Comparison of ENCODE assay signal across 1 cellular context in the genomic region with DNA sequence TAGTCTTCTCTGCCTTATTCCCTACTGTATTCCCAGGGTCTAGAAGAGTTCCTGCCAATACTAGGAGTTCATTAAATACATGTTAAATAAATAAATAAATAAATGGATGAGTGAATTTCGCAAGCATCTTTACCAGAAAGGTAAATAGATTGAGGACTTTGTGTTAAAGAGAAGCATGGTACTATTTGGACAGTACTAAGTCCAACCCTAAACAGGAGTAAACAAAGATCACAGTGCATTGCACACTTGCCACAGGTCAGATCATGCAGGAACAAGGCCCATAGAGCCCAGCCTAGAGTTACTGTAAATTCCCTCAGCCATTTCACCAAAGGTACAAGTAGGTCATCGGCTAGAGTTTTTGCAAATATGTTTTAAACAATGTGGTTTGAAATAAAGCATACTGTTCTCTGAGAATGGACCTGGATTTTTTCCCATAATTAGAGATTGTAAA.
A peak's percentile ranks its signal among the peaks of the same experiment; 100 is the strongest.
TF ChIP-seq lines count a peak whose summit lies in the region.

No MANE protein-coding gene starts in this region.

TF ChIP-seq in HepG2, 621 proteins besides CTCF, POLR2A, EP300 and RAD21 (continues in another document):
- TF ChIP-seq STAT5B (CRISPR knock-in tag; IDR thresholded peaks at IDR 0.05) (no peak), TCF7 (IDR thresholded peaks at IDR 0.05; ENCODE audit: low read depth) (peak; percentile 73), PRMT3 (CRISPR knock-in tag; IDR thresholded peaks at IDR 0.05; ENCODE audit: borderline replicate concordance, low read depth) (no peak), MBD4 (IDR thresholded peaks at IDR 0.05; ENCODE audit: borderline replicate concordance, low read length) (peak; percentile 33; the same call in 1 of the 2 replicates), ZNF30 (CRISPR knock-in tag; IDR thresholded peaks at IDR 0.05) (no peak), NCOA1 (CRISPR knock-in tag; IDR thresholded peaks at IDR 0.05) (peak; percentile 50; the same call in 1 of the 2 replicates), SMC3 (IDR thresholded peaks at IDR 0.05; ENCODE audit: low read length) (peak; percentile 25; the same call in 1 of the 2 replicates), NR2F6 (IDR thresholded peaks at IDR 0.05) (peak; percentile 81), NR2F6 (CRISPR knock-in tag; IDR thresholded peaks at IDR 0.05) (peak; percentile 78), ZMYM3 (CRISPR knock-in tag; IDR thresholded peaks at IDR 0.05) (peak; percentile 77), MTA1 (CRISPR knock-in tag; IDR thresholded peaks at IDR 0.05; ENCODE audit: borderline replicate concordance) (no peak; the same call in 1 of the 2 replicates), ZSCAN20 (CRISPR knock-in tag; IDR thresholded peaks at IDR 0.05; ENCODE audit: borderline replicate concordance) (no peak), ELF3 (CRISPR knock-in tag; IDR thresholded peaks at IDR 0.05) (peak; percentile 74), CHD2 (IDR thresholded peaks at IDR 0.05; ENCODE audit: low read depth, low read length) (no peak), NRL (CRISPR knock-in tag; IDR thresholded peaks at IDR 0.05; ENCODE audit: borderline replicate concordance) (no peak), NCOA2 (CRISPR knock-in tag; IDR thresholded peaks at IDR 0.05) (peak; percentile 92), ZFP41 (CRISPR knock-in tag; IDR thresholded peaks at IDR 0.05; ENCODE audit: borderline replicate concordance) (no peak), MIER3 (CRISPR knock-in tag; IDR thresholded peaks at IDR 0.05; ENCODE audit: borderline replicate concordance) (peak; percentile 78; the same call in 1 of the 2 replicates), ZNF556 (CRISPR knock-in tag; IDR thresholded peaks at IDR 0.05; ENCODE audit: borderline replicate concordance) (peak; percentile 28; the same call in 1 of the 2 replicates), ETV6 (CRISPR knock-in tag; conservative IDR thresholded peaks at IDR 0.05) (no peak), ZNF660 (CRISPR knock-in tag; IDR thresholded peaks at IDR 0.05; ENCODE audit: borderline replicate concordance, low read depth) (no peak), ZNF747 (CRISPR knock-in tag; IDR thresholded peaks at IDR 0.05; ENCODE audit: borderline replicate concordance) (0 out of 2 replicates have a peak, but pooled peaks have one; percentile 38), CREM (IDR thresholded peaks at IDR 0.05) (peak; percentile 79), CREM (CRISPR knock-in tag; IDR thresholded peaks at IDR 0.05) (no peak), BORCS8-MEF2B (CRISPR knock-in tag; IDR thresholded peaks at IDR 0.05) (no peak), ZNF737 (CRISPR knock-in tag; IDR thresholded peaks at IDR 0.05; ENCODE audit: borderline replicate concordance) (no peak), ZNF572 (CRISPR knock-in tag; IDR thresholded peaks at IDR 0.05) (no peak), ZNF83 (CRISPR knock-in tag; IDR thresholded peaks at IDR 0.05; ENCODE audit: borderline replicate concordance) (no peak), PITX1 (CRISPR knock-in tag; IDR thresholded peaks at IDR 0.05) (peak; percentile 68; the same call in 1 of the 2 replicates), FIP1L1 (IDR thresholded peaks at IDR 0.05; ENCODE audit: borderline replicate concordance, insufficient read depth, low read depth, low read length) (no peak), ARNT2 (CRISPR knock-in tag; IDR thresholded peaks at IDR 0.05; ENCODE audit: low read depth) (no peak), ZNF792 (CRISPR knock-in tag; IDR thresholded peaks at IDR 0.05) (peak; percentile 59; the same call in 1 of the 2 replicates)
- TF ChIP-seq, protein P1, sequence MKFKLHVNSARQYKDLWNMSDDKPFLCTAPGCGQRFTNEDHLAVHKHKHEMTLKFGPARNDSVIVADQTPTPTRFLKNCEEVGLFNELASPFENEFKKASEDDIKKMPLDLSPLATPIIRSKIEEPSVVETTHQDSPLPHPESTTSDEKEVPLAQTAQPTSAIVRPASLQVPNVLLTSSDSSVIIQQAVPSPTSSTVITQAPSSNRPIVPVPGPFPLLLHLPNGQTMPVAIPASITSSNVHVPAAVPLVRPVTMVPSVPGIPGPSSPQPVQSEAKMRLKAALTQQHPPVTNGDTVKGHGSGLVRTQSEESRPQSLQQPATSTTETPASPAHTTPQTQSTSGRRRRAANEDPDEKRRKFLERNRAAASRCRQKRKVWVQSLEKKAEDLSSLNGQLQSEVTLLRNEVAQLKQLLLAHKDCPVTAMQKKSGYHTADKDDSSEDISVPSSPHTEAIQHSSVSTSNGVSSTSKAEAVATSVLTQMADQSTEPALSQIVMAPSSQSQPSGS (CRISPR knock-in tag; IDR thresholded peaks at IDR 0.05): peak; percentile 64; the same call in 1 of the 2 replicates
- TF ChIP-seq, protein P2, sequence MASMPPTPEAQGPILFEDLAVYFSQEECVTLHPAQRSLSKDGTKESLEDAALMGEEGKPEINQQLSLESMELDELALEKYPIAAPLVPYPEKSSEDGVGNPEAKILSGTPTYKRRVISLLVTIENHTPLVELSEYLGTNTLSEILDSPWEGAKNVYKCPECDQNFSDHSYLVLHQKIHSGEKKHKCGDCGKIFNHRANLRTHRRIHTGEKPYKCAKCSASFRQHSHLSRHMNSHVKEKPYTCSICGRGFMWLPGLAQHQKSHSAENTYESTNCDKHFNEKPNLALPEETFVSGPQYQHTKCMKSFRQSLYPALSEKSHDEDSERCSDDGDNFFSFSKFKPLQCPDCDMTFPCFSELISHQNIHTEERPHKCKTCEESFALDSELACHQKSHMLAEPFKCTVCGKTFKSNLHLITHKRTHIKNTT (CRISPR knock-in tag; IDR thresholded peaks at IDR 0.05): no peak
- TF ChIP-seq, protein P3, sequence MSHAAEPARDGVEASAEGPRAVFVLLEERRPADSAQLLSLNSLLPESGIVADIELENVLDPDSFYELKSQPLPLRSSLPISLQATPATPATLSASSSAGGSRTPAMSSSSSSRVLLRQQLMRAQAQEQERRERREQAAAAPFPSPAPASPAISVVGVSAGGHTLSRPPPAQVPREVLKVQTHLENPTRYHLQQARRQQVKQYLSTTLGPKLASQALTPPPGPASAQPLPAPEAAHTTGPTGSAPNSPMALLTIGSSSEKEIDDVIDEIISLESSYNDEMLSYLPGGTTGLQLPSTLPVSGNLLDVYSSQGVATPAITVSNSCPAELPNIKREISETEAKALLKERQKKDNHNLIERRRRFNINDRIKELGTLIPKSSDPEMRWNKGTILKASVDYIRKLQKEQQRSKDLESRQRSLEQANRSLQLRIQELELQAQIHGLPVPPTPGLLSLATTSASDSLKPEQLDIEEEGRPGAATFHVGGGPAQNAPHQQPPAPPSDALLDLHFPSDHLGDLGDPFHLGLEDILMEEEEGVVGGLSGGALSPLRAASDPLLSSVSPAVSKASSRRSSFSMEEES (CRISPR knock-in tag; IDR thresholded peaks at IDR 0.05): peak; percentile 79
- TF ChIP-seq, protein P4, sequence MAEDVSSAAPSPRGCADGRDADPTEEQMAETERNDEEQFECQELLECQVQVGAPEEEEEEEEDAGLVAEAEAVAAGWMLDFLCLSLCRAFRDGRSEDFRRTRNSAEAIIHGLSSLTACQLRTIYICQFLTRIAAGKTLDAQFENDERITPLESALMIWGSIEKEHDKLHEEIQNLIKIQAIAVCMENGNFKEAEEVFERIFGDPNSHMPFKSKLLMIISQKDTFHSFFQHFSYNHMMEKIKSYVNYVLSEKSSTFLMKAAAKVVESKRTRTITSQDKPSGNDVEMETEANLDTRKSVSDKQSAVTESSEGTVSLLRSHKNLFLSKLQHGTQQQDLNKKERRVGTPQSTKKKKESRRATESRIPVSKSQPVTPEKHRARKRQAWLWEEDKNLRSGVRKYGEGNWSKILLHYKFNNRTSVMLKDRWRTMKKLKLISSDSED (CRISPR knock-in tag; IDR thresholded peaks at IDR 0.05): no peak
- TF ChIP-seq, protein P5, sequence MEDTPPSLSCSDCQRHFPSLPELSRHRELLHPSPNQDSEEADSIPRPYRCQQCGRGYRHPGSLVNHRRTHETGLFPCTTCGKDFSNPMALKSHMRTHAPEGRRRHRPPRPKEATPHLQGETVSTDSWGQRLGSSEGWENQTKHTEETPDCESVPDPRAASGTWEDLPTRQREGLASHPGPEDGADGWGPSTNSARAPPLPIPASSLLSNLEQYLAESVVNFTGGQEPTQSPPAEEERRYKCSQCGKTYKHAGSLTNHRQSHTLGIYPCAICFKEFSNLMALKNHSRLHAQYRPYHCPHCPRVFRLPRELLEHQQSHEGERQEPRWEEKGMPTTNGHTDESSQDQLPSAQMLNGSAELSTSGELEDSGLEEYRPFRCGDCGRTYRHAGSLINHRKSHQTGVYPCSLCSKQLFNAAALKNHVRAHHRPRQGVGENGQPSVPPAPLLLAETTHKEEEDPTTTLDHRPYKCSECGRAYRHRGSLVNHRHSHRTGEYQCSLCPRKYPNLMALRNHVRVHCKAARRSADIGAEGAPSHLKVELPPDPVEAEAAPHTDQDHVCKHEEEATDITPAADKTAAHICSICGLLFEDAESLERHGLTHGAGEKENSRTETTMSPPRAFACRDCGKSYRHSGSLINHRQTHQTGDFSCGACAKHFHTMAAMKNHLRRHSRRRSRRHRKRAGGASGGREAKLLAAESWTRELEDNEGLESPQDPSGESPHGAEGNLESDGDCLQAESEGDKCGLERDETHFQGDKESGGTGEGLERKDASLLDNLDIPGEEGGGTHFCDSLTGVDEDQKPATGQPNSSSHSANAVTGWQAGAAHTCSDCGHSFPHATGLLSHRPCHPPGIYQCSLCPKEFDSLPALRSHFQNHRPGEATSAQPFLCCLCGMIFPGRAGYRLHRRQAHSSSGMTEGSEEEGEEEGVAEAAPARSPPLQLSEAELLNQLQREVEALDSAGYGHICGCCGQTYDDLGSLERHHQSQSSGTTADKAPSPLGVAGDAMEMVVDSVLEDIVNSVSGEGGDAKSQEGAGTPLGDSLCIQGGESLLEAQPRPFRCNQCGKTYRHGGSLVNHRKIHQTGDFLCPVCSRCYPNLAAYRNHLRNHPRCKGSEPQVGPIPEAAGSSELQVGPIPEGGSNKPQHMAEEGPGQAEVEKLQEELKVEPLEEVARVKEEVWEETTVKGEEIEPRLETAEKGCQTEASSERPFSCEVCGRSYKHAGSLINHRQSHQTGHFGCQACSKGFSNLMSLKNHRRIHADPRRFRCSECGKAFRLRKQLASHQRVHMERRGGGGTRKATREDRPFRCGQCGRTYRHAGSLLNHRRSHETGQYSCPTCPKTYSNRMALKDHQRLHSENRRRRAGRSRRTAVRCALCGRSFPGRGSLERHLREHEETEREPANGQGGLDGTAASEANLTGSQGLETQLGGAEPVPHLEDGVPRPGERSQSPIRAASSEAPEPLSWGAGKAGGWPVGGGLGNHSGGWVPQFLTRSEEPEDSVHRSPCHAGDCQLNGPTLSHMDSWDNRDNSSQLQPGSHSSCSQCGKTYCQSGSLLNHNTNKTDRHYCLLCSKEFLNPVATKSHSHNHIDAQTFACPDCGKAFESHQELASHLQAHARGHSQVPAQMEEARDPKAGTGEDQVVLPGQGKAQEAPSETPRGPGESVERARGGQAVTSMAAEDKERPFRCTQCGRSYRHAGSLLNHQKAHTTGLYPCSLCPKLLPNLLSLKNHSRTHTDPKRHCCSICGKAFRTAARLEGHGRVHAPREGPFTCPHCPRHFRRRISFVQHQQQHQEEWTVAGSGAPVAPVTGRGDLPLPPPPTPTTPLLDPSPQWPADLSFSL (CRISPR knock-in tag; IDR thresholded peaks at IDR 0.05): no peak
- TF ChIP-seq, protein P6, sequence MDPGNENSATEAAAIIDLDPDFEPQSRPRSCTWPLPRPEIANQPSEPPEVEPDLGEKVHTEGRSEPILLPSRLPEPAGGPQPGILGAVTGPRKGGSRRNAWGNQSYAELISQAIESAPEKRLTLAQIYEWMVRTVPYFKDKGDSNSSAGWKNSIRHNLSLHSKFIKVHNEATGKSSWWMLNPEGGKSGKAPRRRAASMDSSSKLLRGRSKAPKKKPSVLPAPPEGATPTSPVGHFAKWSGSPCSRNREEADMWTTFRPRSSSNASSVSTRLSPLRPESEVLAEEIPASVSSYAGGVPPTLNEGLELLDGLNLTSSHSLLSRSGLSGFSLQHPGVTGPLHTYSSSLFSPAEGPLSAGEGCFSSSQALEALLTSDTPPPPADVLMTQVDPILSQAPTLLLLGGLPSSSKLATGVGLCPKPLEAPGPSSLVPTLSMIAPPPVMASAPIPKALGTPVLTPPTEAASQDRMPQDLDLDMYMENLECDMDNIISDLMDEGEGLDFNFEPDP (CRISPR knock-in tag; conservative IDR thresholded peaks at IDR 0.05): 0 out of 2 replicates have a peak, but pooled peaks have one; percentile 31
- TF ChIP-seq, protein P7, sequence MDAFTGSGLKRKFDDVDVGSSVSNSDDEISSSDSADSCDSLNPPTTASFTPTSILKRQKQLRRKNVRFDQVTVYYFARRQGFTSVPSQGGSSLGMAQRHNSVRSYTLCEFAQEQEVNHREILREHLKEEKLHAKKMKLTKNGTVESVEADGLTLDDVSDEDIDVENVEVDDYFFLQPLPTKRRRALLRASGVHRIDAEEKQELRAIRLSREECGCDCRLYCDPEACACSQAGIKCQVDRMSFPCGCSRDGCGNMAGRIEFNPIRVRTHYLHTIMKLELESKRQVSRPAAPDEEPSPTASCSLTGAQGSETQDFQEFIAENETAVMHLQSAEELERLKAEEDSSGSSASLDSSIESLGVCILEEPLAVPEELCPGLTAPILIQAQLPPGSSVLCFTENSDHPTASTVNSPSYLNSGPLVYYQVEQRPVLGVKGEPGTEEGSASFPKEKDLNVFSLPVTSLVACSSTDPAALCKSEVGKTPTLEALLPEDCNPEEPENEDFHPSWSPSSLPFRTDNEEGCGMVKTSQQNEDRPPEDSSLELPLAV (CRISPR knock-in tag; conservative IDR thresholded peaks at IDR 0.05; ENCODE audit: low read depth): no peak
- TF ChIP-seq, protein P8, sequence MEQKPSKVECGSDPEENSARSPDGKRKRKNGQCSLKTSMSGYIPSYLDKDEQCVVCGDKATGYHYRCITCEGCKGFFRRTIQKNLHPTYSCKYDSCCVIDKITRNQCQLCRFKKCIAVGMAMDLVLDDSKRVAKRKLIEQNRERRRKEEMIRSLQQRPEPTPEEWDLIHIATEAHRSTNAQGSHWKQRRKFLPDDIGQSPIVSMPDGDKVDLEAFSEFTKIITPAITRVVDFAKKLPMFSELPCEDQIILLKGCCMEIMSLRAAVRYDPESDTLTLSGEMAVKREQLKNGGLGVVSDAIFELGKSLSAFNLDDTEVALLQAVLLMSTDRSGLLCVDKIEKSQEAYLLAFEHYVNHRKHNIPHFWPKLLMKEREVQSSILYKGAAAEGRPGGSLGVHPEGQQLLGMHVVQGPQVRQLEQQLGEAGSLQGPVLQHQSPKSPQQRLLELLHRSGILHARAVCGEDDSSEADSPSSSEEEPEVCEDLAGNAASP (CRISPR knock-in tag; IDR thresholded peaks at IDR 0.05; ENCODE audit: borderline replicate concordance): peak; percentile 13; the same call in 1 of the 2 replicates
- TF ChIP-seq, protein P9, sequence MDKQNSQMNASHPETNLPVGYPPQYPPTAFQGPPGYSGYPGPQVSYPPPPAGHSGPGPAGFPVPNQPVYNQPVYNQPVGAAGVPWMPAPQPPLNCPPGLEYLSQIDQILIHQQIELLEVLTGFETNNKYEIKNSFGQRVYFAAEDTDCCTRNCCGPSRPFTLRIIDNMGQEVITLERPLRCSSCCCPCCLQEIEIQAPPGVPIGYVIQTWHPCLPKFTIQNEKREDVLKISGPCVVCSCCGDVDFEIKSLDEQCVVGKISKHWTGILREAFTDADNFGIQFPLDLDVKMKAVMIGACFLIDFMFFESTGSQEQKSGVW (CRISPR knock-in tag; IDR thresholded peaks at IDR 0.05; ENCODE audit: borderline replicate concordance): no peak
- TF ChIP-seq, protein P10, sequence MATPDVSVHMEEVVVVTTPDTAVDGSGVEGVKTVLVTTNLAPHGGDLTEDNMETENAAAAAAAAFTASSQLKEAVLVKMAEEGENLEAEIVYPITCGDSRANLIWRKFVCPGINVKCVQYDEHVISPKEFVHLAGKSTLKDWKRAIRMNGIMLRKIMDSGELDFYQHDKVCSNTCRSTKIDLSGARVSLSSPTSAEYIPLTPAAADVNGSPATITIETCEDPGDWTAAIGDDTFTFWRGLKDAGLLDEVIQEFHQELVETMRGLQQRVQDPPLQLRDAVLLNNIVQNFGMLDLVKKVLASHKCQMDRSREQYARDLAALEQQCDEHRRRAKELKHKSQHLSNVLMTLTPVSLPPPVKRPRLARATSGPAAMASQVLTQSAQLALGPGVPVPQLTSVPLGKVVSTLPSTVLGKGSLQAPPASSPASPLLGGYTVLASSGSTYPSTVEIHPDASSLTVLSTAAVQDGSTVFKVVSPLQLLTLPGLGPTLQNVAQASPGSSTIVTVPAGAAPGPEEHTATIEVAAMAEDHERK (CRISPR knock-in tag; IDR thresholded peaks at IDR 0.05; ENCODE audit: low read depth): no peak; the same call in 1 of the 2 replicates
